Comparison of ENCODE assay signal across 8 cellular contexts in the genomic region with DNA sequence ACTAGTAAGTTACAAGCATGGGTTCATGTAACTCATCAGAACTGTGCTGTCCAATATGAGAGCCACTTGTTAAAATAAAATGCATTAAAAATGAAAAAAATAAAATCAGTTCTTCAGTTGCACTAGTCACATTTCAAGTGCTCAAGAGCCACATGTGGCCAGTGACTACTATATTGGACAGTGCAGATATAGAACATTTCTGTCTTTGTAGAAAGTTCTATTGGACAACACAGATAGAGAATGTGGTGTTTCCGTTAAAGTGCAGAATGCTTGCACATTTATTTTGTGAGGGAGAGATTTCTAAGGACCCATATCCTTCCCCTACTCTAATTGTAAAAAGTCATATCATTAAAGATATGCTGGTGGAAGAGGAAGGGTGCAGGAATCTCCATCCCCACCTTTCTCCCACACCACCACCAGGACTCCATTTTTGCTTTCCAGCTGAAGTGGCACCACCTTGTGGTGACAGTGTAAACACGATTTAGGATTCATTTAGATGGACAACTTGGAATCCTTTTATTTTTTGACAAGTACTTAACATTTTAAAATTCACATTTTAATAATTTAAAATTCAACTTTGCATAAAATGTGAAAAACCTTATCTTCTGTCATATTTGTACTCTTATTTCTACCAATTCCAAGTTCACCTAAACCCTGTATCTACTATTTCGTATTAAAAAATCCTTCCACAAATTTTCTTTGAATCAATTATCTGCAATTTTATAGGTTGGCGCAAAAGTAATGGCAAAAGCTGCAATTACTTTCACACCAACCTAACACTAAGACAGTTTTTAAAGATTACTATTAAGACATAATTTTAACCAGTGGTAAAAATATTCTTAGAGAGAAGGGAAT. TPM values are rescaled to one million over a fixed set of nuclear protein-coding genes. Genes with fewer than 3 reads are reported as not detected.
A peak's percentile ranks its signal among the peaks of the same experiment; 100 is the strongest.
DNase-seq lines count a peak whose midpoint lies in the region; ATAC-seq and TF ChIP-seq lines count a peak whose summit lies in the region.

No MANE protein-coding gene starts in this region.

- H3K4me3 ChIP-seq in AG09309 (ENCODE audit: control insufficient read depth, low read depth, low read length) (no peak overlapping the region), GM06990 (replicated peaks; ENCODE audit: low read depth, low read length) (no peak overlapping the region), adrenal gland (no peak overlapping the region), stomach (no peak overlapping the region)

- intact Hi-C loops in adrenal gland (cut with DNase I) (no loop called here), stomach (cut with DNase I; ENCODE audit: low total_unique reads) (no loop called here)

- TF ChIP-seq POLR2A in adrenal gland (IDR thresholded peaks at IDR 0.05), result no peak
- no peak for TF ChIP-seq POLR2A in stomach (IDR thresholded peaks at IDR 0.05)

- no peaks in the 10 kb centered on the region for H3K4me1 Mint-ChIP-seq in activated T-helper 17 cell treated with anti-CD3 and anti-CD28 coated beads, Interleukin-2, amount 50 U/mL, for 72 hours

- H3K9me3 ChIP-seq in adrenal gland (replicated peaks in 1 of 3), result no peaks in the 10 kb centered on the region
- H3K9me3 ChIP-seq in stomach, result no peaks in the 10 kb centered on the region

- TF ChIP-seq CTCF in AG09309 (IDR thresholded peaks at IDR 0.05; ENCODE audit: control insufficient read depth, insufficient read depth, low read depth, low read length, missing control alignments) (peak; percentile 79), GM06990 (IDR thresholded peaks at IDR 0.05; ENCODE audit: insufficient read depth, low read length, poor library complexity, severe bottlenecking) (peak; percentile 65), adrenal gland (IDR thresholded peaks at IDR 0.05) (peak; percentile 58 to 86 (median 80)), stomach (IDR thresholded peaks at IDR 0.05) (peak in 5 of 7 experiments; percentile 36 to 73 (median 64))

- H3K27ac ChIP-seq in adrenal gland, result no peak overlapping the region
- H3K27ac ChIP-seq in stomach, result no peak overlapping the region

- H3K27ac Mint-ChIP-seq in activated T-helper 17 cell treated with anti-CD3 and anti-CD28 coated beads, Interleukin-2, amount 50 U/mL, for 72 hours, result no peak overlapping the region

- H3K36me3 ChIP-seq in GM06990 (ENCODE audit: control insufficient read depth, insufficient read depth, low read length), result peaks cover 3% of the 10 kb centered on the region
- no peaks in the 10 kb centered on the region for H3K36me3 ChIP-seq in adrenal gland (replicated peaks in 1 of 2)
- no peaks in the 10 kb centered on the region for H3K36me3 ChIP-seq in stomach

- H3K4me1 ChIP-seq in adrenal gland (replicated peaks in 1 of 2), result no peaks in the 10 kb centered on the region
- no peaks in the 10 kb centered on the region for H3K4me1 ChIP-seq in stomach

- no peak overlapping the region for H3K4me3 Mint-ChIP-seq in activated T-helper 17 cell treated with anti-CD3 and anti-CD28 coated beads, Interleukin-2, amount 50 U/mL, for 72 hours

- no peak for TF ChIP-seq EP300 in stomach (IDR thresholded peaks at IDR 0.05)

- no peaks in the 10 kb centered on the region for H3K27me3 Mint-ChIP-seq in activated T-helper 17 cell treated with anti-CD3 and anti-CD28 coated beads, Interleukin-2, amount 50 U/mL, for 72 hours

- ATAC-seq in HG03097 (IDR thresholded peaks at IDR 0.05; ENCODE audit: low FRiP score, unreplicated experiment), result no peak
- ATAC-seq in activated T-helper 17 cell treated with anti-CD3 and anti-CD28 coated beads, Interleukin-2, amount 50 U/mL, for 72 hours (replicated peaks), result no peak

- peaks cover 76% of the 10 kb centered on the region for H3K36me3 Mint-ChIP-seq in activated T-helper 17 cell treated with anti-CD3 and anti-CD28 coated beads, Interleukin-2, amount 50 U/mL, for 72 hours (ENCODE audit: low read depth)

- H3K9me3 Mint-ChIP-seq in activated T-helper 17 cell treated with anti-CD3 and anti-CD28 coated beads, Interleukin-2, amount 50 U/mL, for 72 hours, result no peaks in the 10 kb centered on the region

- 67 to 71% (median 69%) methylated on average over 4 of the region's 4 CpGs for WGBS in adrenal gland, 4 donors
- WGBS in stomach, 5 donors, result 71 to 76% (median 72%) methylated on average over 4 of the region's 4 CpGs

- DNase-seq in AG09309 (ENCODE audit: low read depth), result no peak
- no peak for DNase-seq in GM06990 (ENCODE audit: extremely low read depth, insufficient read length)
- peak; percentile 26 for DNase-seq in NCI-H1694 treated with DMSO at 0.1 percent for 48 hours (lab: John Stamatoyannopoulos, UW)
- DNase-seq in adrenal gland, result peak; percentile 27 to 65 (median 39)
- peak; percentile 58 for DNase-seq in hepatic stellate cell (ENCODE audit: low spot score)
- DNase-seq in stomach, result peak; percentile 42

- H3K27me3 ChIP-seq in GM06990 (replicated peaks; ENCODE audit: control insufficient read depth, insufficient read depth, low read length) (no peaks in the 10 kb centered on the region), adrenal gland (no peaks in the 10 kb centered on the region), stomach (no peaks in the 10 kb centered on the region)

RNA-seq across cellular contexts. Expression of gene CD302, which starts 9.4 kb away (rescaled TPM):
- total RNA-seq in adrenal gland (100 to 1,000 TPM in 1 of 8 donors, 10 to 100 TPM in 7; 31.4 to 118 (median 45.4) TPM), stomach (10 to 100 TPM in 4 of 5 donors, 1 to 10 TPM in 1; 4.6 to 60.6 (median 29.2) TPM)
- polyA plus RNA-seq in adrenal gland (10 to 100 TPM; 18.5 to 44.1 (median 20.5) TPM), stomach (10 to 100 TPM in 2 of 3 donors, 1 to 10 TPM in 1; 8.5 to 28.3 (median 18.3) TPM)
- under 1 TPM; 0.29 to 0.67 TPM for total RNA-seq in activated T-helper 17 cell treated with anti-CD3 and anti-CD28 coated beads, Interleukin-2, amount 50 U/mL, for 72 hours

Comparison
In these comparisons a context has a peak if more than half of its experiments do, and no peak if none do; other contexts are left out.
1. DNase-seq: peak in NCI-H1694 treated with DMSO at 0.1 percent for 48 hours (single experiment), adrenal gland (7 of 7), hepatic stellate cell (single experiment) and stomach (single experiment); none in AG09309 (single experiment) and GM06990 (single experiment).
2. Peak in every context shown above with its lines, with median percentiles within 50 percentile points of each other: CTCF ChIP-seq.